Comparison of ENCODE assay signal across 1 cellular context in genomic region chr22:45934659-45935341, GRCh38.
A peak's percentile ranks its signal among the peaks of the same experiment; 100 is the strongest.
TF ChIP-seq lines count a peak whose summit lies in the region.

No MANE protein-coding gene starts in this region.

TF ChIP-seq in HEK293, 187 proteins besides CTCF, POLR2A, EP300 and RAD21 (continued from another document):
- TF ChIP-seq ZBTB7A (tag by site-specific recombination; IDR thresholded peaks at IDR 0.05; ENCODE audit: low read depth) (no peak), TRIM28 (IDR thresholded peaks at IDR 0.05; ENCODE audit: borderline replicate concordance, low read length) (no peak), ZNF2 (tag by site-specific recombination; IDR thresholded peaks at IDR 0.05) (0 out of 2 replicates have a peak, but pooled peaks have one; percentile 28), ZIC2 (tag by site-specific recombination; IDR thresholded peaks at IDR 0.05) (peak; percentile 30; the same call in 1 of the 2 replicates), GLIS1 (tag by site-specific recombination; IDR thresholded peaks at IDR 0.05) (peak; percentile 60), ZBTB20 (tag by site-specific recombination; IDR thresholded peaks at IDR 0.05) (no peak), SP3 (tag by site-specific recombination; IDR thresholded peaks at IDR 0.05) (no peak), KLF8 (tag by site-specific recombination; IDR thresholded peaks at IDR 0.05) (peak; percentile 12), ZNF830 (tag by site-specific recombination; IDR thresholded peaks at IDR 0.05; ENCODE audit: low read depth) (no peak), HIC1 (tag by site-specific recombination; IDR thresholded peaks at IDR 0.05) (peak; percentile 46; the same call in 1 of the 2 replicates), ZNF600 (tag by site-specific recombination; IDR thresholded peaks at IDR 0.05) (peak; percentile 58), ZBTB6 (tag by site-specific recombination; IDR thresholded peaks at IDR 0.05) (0 out of 2 replicates have a peak, but pooled peaks have one; percentile 4), MZF1 (tag by site-specific recombination; IDR thresholded peaks at IDR 0.05; ENCODE audit: borderline replicate concordance) (no peak), ZNF549 (tag by site-specific recombination; IDR thresholded peaks at IDR 0.05) (no peak), ZNF629 (tag by site-specific recombination; IDR thresholded peaks at IDR 0.05) (peak; percentile 66), INSM2 (tag by site-specific recombination; IDR thresholded peaks at IDR 0.05) (0 out of 2 replicates have a peak, but pooled peaks have one; percentile 40), GLIS2 (tag by site-specific recombination; IDR thresholded peaks at IDR 0.05) (peak; percentile 73), ZSCAN4 (tag by site-specific recombination; IDR thresholded peaks at IDR 0.05) (peak; percentile 60), YY2 (tag by site-specific recombination; IDR thresholded peaks at IDR 0.05) (no peak), SP7 (tag by site-specific recombination; IDR thresholded peaks at IDR 0.05) (peak; percentile 91), EGR2 (tag by site-specific recombination; IDR thresholded peaks at IDR 0.05; ENCODE audit: low read depth) (peak; percentile 99), ZNF76 (tag by site-specific recombination; IDR thresholded peaks at IDR 0.05; ENCODE audit: borderline replicate concordance, low read depth) (peak; percentile 20; the same call in 1 of the 2 replicates), KLF17 (tag by site-specific recombination; IDR thresholded peaks at IDR 0.05) (peak; percentile 98), ZEB2 (tag by site-specific recombination; IDR thresholded peaks at IDR 0.05) (0 out of 2 replicates have a peak, but pooled peaks have one; percentile 31), ZNF248 (tag by site-specific recombination; IDR thresholded peaks at IDR 0.05) (no peak), ZBTB17 (tag by site-specific recombination; IDR thresholded peaks at IDR 0.05) (peak; percentile 49), ZNF544 (tag by site-specific recombination; IDR thresholded peaks at IDR 0.05) (no peak), ZNF394 (tag by site-specific recombination; IDR thresholded peaks at IDR 0.05; ENCODE audit: borderline replicate concordance) (0 out of 2 replicates have a peak, but pooled peaks have one; percentile 37), ZBTB48 (tag by site-specific recombination; IDR thresholded peaks at IDR 0.05) (0 out of 2 replicates have a peak, but pooled peaks have one; percentile 21), SP2 (tag by site-specific recombination; IDR thresholded peaks at IDR 0.05) (peak; percentile 59), ZBTB8A (tag by site-specific recombination; IDR thresholded peaks at IDR 0.05) (peak; percentile 69; the same call in 1 of the 2 replicates), ZNF341 (tag by site-specific recombination; IDR thresholded peaks at IDR 0.05; ENCODE audit: low read depth) (peak; percentile 82), TSHZ1 (tag by site-specific recombination; IDR thresholded peaks at IDR 0.05; ENCODE audit: borderline replicate concordance) (0 out of 2 replicates have a peak, but pooled peaks have one; percentile 65), ZBTB21 (tag by site-specific recombination; IDR thresholded peaks at IDR 0.05) (no peak), ZNF580 (tag by site-specific recombination; IDR thresholded peaks at IDR 0.05) (no peak), OSR2 (tag by site-specific recombination; IDR thresholded peaks at IDR 0.05) (peak; percentile 82), ZNF335 (tag by site-specific recombination; conservative IDR thresholded peaks at IDR 0.05) (peak; percentile 80), ZNF398 (tag by site-specific recombination; IDR thresholded peaks at IDR 0.05) (peak; percentile 88), PATZ1 (tag by site-specific recombination; IDR thresholded peaks at IDR 0.05) (peak; percentile 93), ZNF155 (tag by site-specific recombination; IDR thresholded peaks at IDR 0.05) (no peak), KLF1 (tag by site-specific recombination; IDR thresholded peaks at IDR 0.05) (peak; percentile 24; the same call in 1 of the 2 replicates)
